8 cellular contexts compared by ENCODE assay signal in genomic region chr11:62444835-62445234, GRCh38. TPM values are rescaled to one million over a fixed set of nuclear protein-coding genes. Genes with fewer than 3 reads are reported as not detected.
DNase-seq lines count a peak whose midpoint lies in the region; ATAC-seq and TF ChIP-seq lines count a peak whose summit lies in the region.

No MANE protein-coding gene starts in this region.

- H3K27ac Mint-ChIP-seq in T-helper 1 cell treated with Interleukin-12 subunit alpha and Interleukin-12 subunit beta and Interleukin-4 antibody, amounts not matched to agents 30 μg/mL and 1 μg/mL, for 36 hours: no peak overlapping the region
- H3K27ac Mint-ChIP-seq in activated naive CD8-positive, alpha-beta T cell treated with anti-CD3 and anti-CD28 coated beads, Interleukin-2, amount 50 U/mL, for 24 hours: peak overlapping the region; percentile 69

- 16% methylated on average over 9 of the region's 9 CpGs for WGBS in suprapubic skin

- CTCF ChIA-PET in OCI-LY7 (lab: Charles Lee; ENCODE audit: unreplicated experiment): no interaction called here

- H3K36me3 ChIP-seq in suprapubic skin: no peaks in the 10 kb centered on the region
- no peaks in the 10 kb centered on the region for H3K36me3 ChIP-seq in OCI-LY7 (ENCODE audit: insufficient read depth, low read length)

- no peaks in the 10 kb centered on the region for H3K27me3 ChIP-seq in suprapubic skin

- H3K27ac ChIP-seq in suprapubic skin (peak overlapping the region; percentile 89), OCI-LY7 (ENCODE audit: low read depth, low read length, poor library complexity, severe bottlenecking) (no peak overlapping the region)

- no peak for ATAC-seq in activated naive CD8-positive, alpha-beta T cell treated with anti-CD3 and anti-CD28 coated beads, Interleukin-2, amount 50 U/mL, for 24 hours
- peak; percentile 23 for ATAC-seq in left lobe of liver

- TF ChIP-seq EP300 in suprapubic skin (IDR thresholded peaks at IDR 0.05): no peak

- intact Hi-C loops in OCI-LY7 (cut with micrococcal nuclease; ENCODE audit: unreplicated experiment): no loop called here

- BruUV-seq in OCI-LY7 (replicated peaks; lab: Mats Ljungman, UMichigan): no TSS peak

- no peak for TF ChIP-seq POLR2A in suprapubic skin (IDR thresholded peaks at IDR 0.05)

- peaks cover 21% of the 10 kb centered on the region for H3K27me3 Mint-ChIP-seq in T-helper 1 cell treated with Interleukin-12 subunit alpha and Interleukin-12 subunit beta and Interleukin-4 antibody, amounts not matched to agents 30 μg/mL and 1 μg/mL, for 36 hours (ENCODE audit: low read depth)
- peaks cover 29% of the 10 kb centered on the region for H3K27me3 Mint-ChIP-seq in activated naive CD8-positive, alpha-beta T cell treated with anti-CD3 and anti-CD28 coated beads, Interleukin-2, amount 50 U/mL, for 24 hours

- no peak for DNase-seq in T-helper 1 cell
- no peak for DNase-seq in activated naive CD8-positive, alpha-beta T cell treated with anti-CD3 and anti-CD28 coated beads, Interleukin-2, amount 50 U/mL, for 24 hours
- DNase-seq in left lobe of liver (ENCODE audit: low spot score): no peak
- DNase-seq in suprapubic skin (ENCODE audit: low spot score in 2 of 2): no peak
- DNase-seq in T1000 (lab: John Stamatoyannopoulos, UW): no peak
- no peak for DNase-seq in OCI-LY7 (ENCODE audit: low spot score)
- DNase-seq in stimulated activated CD4-positive, alpha-beta T cell treated with anti-CD3 and anti-CD28 coated beads, Interleukin-12 subunit alpha, Interleukin-12 subunit beta, amount 100 ng/mL, for 4 hours: no peak

- H3K9me3 ChIP-seq in suprapubic skin (no peaks in the 10 kb centered on the region), OCI-LY7 (ENCODE audit: low read length) (no peaks in the 10 kb centered on the region)

- H3K9me3 Mint-ChIP-seq in T-helper 1 cell treated with Interleukin-12 subunit alpha and Interleukin-12 subunit beta and Interleukin-4 antibody, amounts not matched to agents 30 μg/mL and 1 μg/mL, for 36 hours: no peaks in the 10 kb centered on the region
- no peaks in the 10 kb centered on the region for H3K9me3 Mint-ChIP-seq in activated naive CD8-positive, alpha-beta T cell treated with anti-CD3 and anti-CD28 coated beads, Interleukin-2, amount 50 U/mL, for 24 hours

- H3K4me3 ChIP-seq in suprapubic skin (peak overlapping the region; percentile 43), OCI-LY7 (ENCODE audit: low read depth, low read length, poor library complexity, severe bottlenecking) (no peak overlapping the region)

- H4K20me1 ChIP-seq in OCI-LY7 (ENCODE audit: insufficient read depth, low read length): no peaks in the 10 kb centered on the region

- H3K36me3 Mint-ChIP-seq in T-helper 1 cell treated with Interleukin-12 subunit alpha and Interleukin-12 subunit beta and Interleukin-4 antibody, amounts not matched to agents 30 μg/mL and 1 μg/mL, for 36 hours (ENCODE audit: low read depth): peaks cover 2% of the 10 kb centered on the region
- no peaks in the 10 kb centered on the region for H3K36me3 Mint-ChIP-seq in activated naive CD8-positive, alpha-beta T cell treated with anti-CD3 and anti-CD28 coated beads, Interleukin-2, amount 50 U/mL, for 24 hours (ENCODE audit: low read depth)

- peaks cover 3% of the 10 kb centered on the region for H3K4me1 Mint-ChIP-seq in T-helper 1 cell treated with Interleukin-12 subunit alpha and Interleukin-12 subunit beta and Interleukin-4 antibody, amounts not matched to agents 30 μg/mL and 1 μg/mL, for 36 hours (ENCODE audit: low read depth)
- H3K4me1 Mint-ChIP-seq in activated naive CD8-positive, alpha-beta T cell treated with anti-CD3 and anti-CD28 coated beads, Interleukin-2, amount 50 U/mL, for 24 hours: peaks cover 11% of the 10 kb centered on the region

- no peaks in the 10 kb centered on the region for H3K9me2 ChIP-seq in OCI-LY7 (ENCODE audit: insufficient read depth, low read length)

- no peak for TF ChIP-seq CTCF in suprapubic skin (IDR thresholded peaks at IDR 0.05)
- TF ChIP-seq CTCF in OCI-LY7 (conservative IDR thresholded peaks at IDR 0.05; ENCODE audit: low read length): no peak

- peak overlapping the region; percentile 61 for H3K4me3 Mint-ChIP-seq in T-helper 1 cell treated with Interleukin-12 subunit alpha and Interleukin-12 subunit beta and Interleukin-4 antibody, amounts not matched to agents 30 μg/mL and 1 μg/mL, for 36 hours
- H3K4me3 Mint-ChIP-seq in activated naive CD8-positive, alpha-beta T cell treated with anti-CD3 and anti-CD28 coated beads, Interleukin-2, amount 50 U/mL, for 24 hours: peak overlapping the region; percentile 71

- POLR2A ChIA-PET in OCI-LY7 (lab: Charles Lee): interaction anchor here (0.6 to 1.2 kb wide), 5 partner anchors 18 to 806 kb away, joined by 3 read pairs; no protein-coding TSS in a partner anchor

- no peak overlapping the region for H3K4me2 ChIP-seq in OCI-LY7 (ENCODE audit: low read length)

- no peaks in the 10 kb centered on the region for H3K79me2 ChIP-seq in OCI-LY7 (ENCODE audit: insufficient read depth, low read depth, low read length)

- no peak overlapping the region for H2AFZ ChIP-seq in OCI-LY7 (ENCODE audit: low read length)

- H3K4me1 ChIP-seq in suprapubic skin: peaks cover 58% of the 10 kb centered on the region
- no peaks in the 10 kb centered on the region for H3K4me1 ChIP-seq in OCI-LY7 (ENCODE audit: insufficient read depth, low read length, poor library complexity, severe bottlenecking)

RNA-seq across cellular contexts. Expression of gene SCGB1A1, which starts 26.0 kb away (rescaled TPM):
- 2.0 TPM for total RNA-seq in left lobe of liver
- total RNA-seq in suprapubic skin: not detected
- not detected in 2 replicates for total RNA-seq in OCI-LY7 (2014; rRNA removed; shearing (Covaris generic))
- total RNA-seq in OCI-LY7 (2022): not detected in 2 replicates
